In the genomic region with DNA sequence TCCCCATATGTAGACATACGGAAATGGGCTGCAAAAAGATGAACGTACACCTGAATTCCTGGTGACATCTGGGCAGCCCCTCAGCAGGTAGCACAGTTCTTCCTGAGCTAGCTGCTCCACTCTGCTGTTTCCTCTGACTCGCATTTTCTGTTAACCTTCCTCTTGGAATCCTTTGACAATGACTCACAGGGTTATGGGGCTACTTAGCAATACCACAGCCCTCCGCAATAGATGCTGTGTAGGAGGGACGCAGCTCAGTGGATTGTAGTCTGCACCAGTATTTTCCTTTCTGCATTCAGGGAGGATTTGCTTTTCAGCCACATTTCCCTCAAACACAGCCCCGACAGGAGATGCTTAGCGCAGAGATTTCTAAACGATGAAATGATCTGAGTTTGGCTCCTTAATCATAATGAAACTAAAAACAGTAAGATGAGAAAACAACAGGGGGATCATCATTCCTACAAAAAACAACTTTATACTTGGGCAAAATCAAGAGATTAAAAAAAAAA, we compare ENCODE assay signal across 1 cellular context.
TF ChIP-seq lines count a peak whose summit lies in the region.

No MANE protein-coding gene starts in this region.

TF ChIP-seq in K562, 482 proteins besides CTCF, POLR2A, EP300 and RAD21 (continued from another document):
- TF ChIP-seq, protein P1, sequence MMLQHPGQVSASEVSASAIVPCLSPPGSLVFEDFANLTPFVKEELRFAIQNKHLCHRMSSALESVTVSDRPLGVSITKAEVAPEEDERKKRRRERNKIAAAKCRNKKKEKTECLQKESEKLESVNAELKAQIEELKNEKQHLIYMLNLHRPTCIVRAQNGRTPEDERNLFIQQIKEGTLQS (IDR thresholded peaks at IDR 0.05) = no peak
- TF ChIP-seq, protein P1 (CRISPR knock-in tag; conservative IDR thresholded peaks at IDR 0.05) = 0 out of 2 replicates have a peak, but pooled peaks have one; percentile 57
- TF ChIP-seq JUND (IDR thresholded peaks at IDR 0.05; ENCODE audit: borderline replicate concordance, low read depth, low read length) = peak; percentile 75
- TF ChIP-seq JUND (tag; IDR thresholded peaks at IDR 0.05; ENCODE audit: borderline replicate concordance, low read depth, low read length) = peak; percentile 30; the same call in 1 of the 3 replicates
- TF ChIP-seq ZNF589 (CRISPR knock-in tag; IDR thresholded peaks at IDR 0.05; ENCODE audit: low read depth) = no peak
- TF ChIP-seq MTA3 (IDR thresholded peaks at IDR 0.05; ENCODE audit: borderline replicate concordance) = 0 out of 2 replicates have a peak, but pooled peaks have one; percentile 28
- no peak for TF ChIP-seq ZC3H11A (IDR thresholded peaks at IDR 0.05; ENCODE audit: low read depth, low read length)
- TF ChIP-seq CTBP1 (IDR thresholded peaks at IDR 0.05; ENCODE audit: borderline replicate concordance) = peak; percentile 56; the same call in 1 of the 2 replicates
- TF ChIP-seq SMARCA4 (IDR thresholded peaks at IDR 0.05) = 0 out of 2 replicates have a peak, but pooled peaks have one; percentile 28
- no peak for TF ChIP-seq ZBED1 (IDR thresholded peaks at IDR 0.05)
- TF ChIP-seq TEAD1 (CRISPR knock-in tag; IDR thresholded peaks at IDR 0.05) = peak in 1 of 2 experiments; percentile 94; a peak in 2 of 4 replicates
- TF ChIP-seq ZNF717 (CRISPR knock-in tag; IDR thresholded peaks at IDR 0.05) = no peak
- TF ChIP-seq FOXA3 (CRISPR knock-in tag; conservative IDR thresholded peaks at IDR 0.05 in 1 of 2, IDR thresholded peaks at IDR 0.05 in 1 of 2) = peak in 1 of 2 experiments; percentile 0; a peak in 1 of 4 replicates
- peak; percentile 58; the same call in 1 of the 2 replicates for TF ChIP-seq SMARCE1 (IDR thresholded peaks at IDR 0.05)
- no peak for TF ChIP-seq ETV6 (IDR thresholded peaks at IDR 0.05; ENCODE audit: borderline replicate concordance in 1 of 2, low read depth in 2 of 2, low read length in 1 of 2)
- 0 out of 2 replicates have a peak, but pooled peaks have one; percentile 25 for TF ChIP-seq ETV6 (CRISPR knock-in tag; IDR thresholded peaks at IDR 0.05; ENCODE audit: borderline replicate concordance)
- TF ChIP-seq FOSL1 (tag; conservative IDR thresholded peaks at IDR 0.05) = peak; percentile 91
